Comparison of ENCODE assay signal across 8 cellular contexts in genomic region chr17:18855831-18856624, GRCh38. TPM values are rescaled to one million over a fixed set of nuclear protein-coding genes. Genes with fewer than 3 reads are reported as not detected.
DNase-seq lines count a peak whose midpoint lies in the region; ATAC-seq and TF ChIP-seq lines count a peak whose summit lies in the region.

No MANE protein-coding gene starts in this region.

- H3K4ac ChIP-seq in H9 (ENCODE audit: low read depth, low read length), result no peak overlapping the region

- no peak overlapping the region for H4K5ac ChIP-seq in H9 (ENCODE audit: insufficient read length, low read depth, low read length)

- H3K23me2 ChIP-seq in H9 (ENCODE audit: insufficient read length, low read depth, low read length, poor library complexity, severe bottlenecking), result peaks cover 3% of the 10 kb centered on the region

- H3K36me3 Mint-ChIP-seq in H9 (ENCODE audit: insufficient read depth in 1 of 3, low read depth in 3 of 3) (peaks cover 0 to 15% (median 3%) of the 10 kb centered on the region in 3 experiments; a peak in 1 of 7 replicates), nephron (ENCODE audit: low read depth) (no peaks in the 10 kb centered on the region)

- H2BK120ac ChIP-seq in H9 (ENCODE audit: low read depth, low read length, poor library complexity, severe bottlenecking), result no peak overlapping the region

- no peak overlapping the region for H2BK12ac ChIP-seq in H9 (ENCODE audit: insufficient read length, low read depth, low read length)

- peak; percentile 94 for TF ChIP-seq POLR2A in Raji (IDR thresholded peaks at IDR 0.05; ENCODE audit: insufficient read depth, low read depth, low read length)

- H3K27ac Mint-ChIP-seq in H9, result peak overlapping the region; percentile 84 to 96 (median 85)
- peak overlapping the region; percentile 85 to 95 (median 93) for H3K27ac Mint-ChIP-seq in nephron

- no peak overlapping the region for H3T11ph ChIP-seq in H9 (ENCODE audit: low read length)

- H3K4me1 Mint-ChIP-seq in H9 (peaks cover 17 to 24% of the 10 kb centered on the region in 2 experiments), nephron (peaks cover 35% of the 10 kb centered on the region)

- no peak overlapping the region for H3K18ac ChIP-seq in H9 (ENCODE audit: insufficient read length, low read depth, low read length)

- H3K9ac ChIP-seq in ES-I3 (ENCODE audit: low read depth, low read length) (peak overlapping the region; percentile 64), H9 (ENCODE audit: extremely low read depth, insufficient read length, low read length) (peak overlapping the region; percentile 69)

- no peak overlapping the region for H2BK15ac ChIP-seq in H9 (ENCODE audit: low read depth, low read length)

- H4K91ac ChIP-seq in H9 (ENCODE audit: insufficient read length, low read depth, low read length), result no peak overlapping the region

- H3K23ac ChIP-seq in H9 (ENCODE audit: insufficient read length, low read depth, low read length), result no peak overlapping the region

- no peaks in the 10 kb centered on the region for H3K27me3 ChIP-seq in H9 (ENCODE audit: insufficient read depth, low read length)

- peak overlapping the region; percentile 64 for H3K4me2 ChIP-seq in H9 (ENCODE audit: insufficient read depth, insufficient read length, low read length)

- H3K79me1 ChIP-seq in H9 (ENCODE audit: insufficient read depth, low read depth, low read length, poor library complexity, severe bottlenecking), result peaks cover 6% of the 10 kb centered on the region

- H3K9me3 Mint-ChIP-seq in H9 (no peaks in the 10 kb centered on the region), nephron (no peaks in the 10 kb centered on the region)

- H4K8ac ChIP-seq in H9 (replicated peaks; ENCODE audit: insufficient read length, low read depth, low read length), result no peak overlapping the region

- H3K36me3 ChIP-seq in ES-I3 (ENCODE audit: insufficient read depth, low read length), result no peaks in the 10 kb centered on the region

- no peak overlapping the region for H2AFZ ChIP-seq in H9 (ENCODE audit: low read length)

- no peak overlapping the region for H3K56ac ChIP-seq in H9 (ENCODE audit: insufficient read length, low read depth, low read length)

- H3K27me3 Mint-ChIP-seq in H9 (ENCODE audit: low read depth) (peaks cover 3% of the 10 kb centered on the region; the same call in 1 of the 2 replicates), nephron (ENCODE audit: low read depth) (no peaks in the 10 kb centered on the region)

- H2BK5ac ChIP-seq in H9 (ENCODE audit: insufficient read length, low read length), result no peak overlapping the region

- no peak overlapping the region for H2AK5ac ChIP-seq in H9 (ENCODE audit: insufficient read length, low read length)

- H3K27ac ChIP-seq in H9 (ENCODE audit: insufficient read length, low read depth, low read length), result no peak overlapping the region

- peak overlapping the region; percentile 7; the same call in 1 of the 2 replicates for H3K14ac ChIP-seq in H9 (ENCODE audit: insufficient read depth, low read length)

- peaks cover 9% of the 10 kb centered on the region; the same call in 1 of the 2 replicates for H3K79me2 ChIP-seq in H9 (ENCODE audit: insufficient read depth, low read length)

- H3K4me3 Mint-ChIP-seq in H9, result peak overlapping the region; percentile 95 to 99
- H3K4me3 Mint-ChIP-seq in nephron, result peak overlapping the region; percentile 89 to 94 (median 93)

- no peak overlapping the region for H2BK20ac ChIP-seq in H9 (ENCODE audit: low read depth, low read length, poor library complexity, severe bottlenecking)

- H3K9me3 ChIP-seq in ES-I3 (ENCODE audit: control insufficient read depth, insufficient read depth, low read length), result no peaks in the 10 kb centered on the region
- no peaks in the 10 kb centered on the region for H3K9me3 ChIP-seq in H9 (ENCODE audit: control insufficient read depth, low read depth, low read length)

- H4K20me1 ChIP-seq in H9 (ENCODE audit: control insufficient read depth, insufficient read depth, insufficient read length), result no peaks in the 10 kb centered on the region

- DNase-seq in H9, result peak; percentile 99
- peak; percentile 95 for DNase-seq in M059J (ENCODE audit: low read depth)
- peak; percentile 95 for DNase-seq in activated effector memory CD4-positive, alpha-beta T cell treated with anti-CD3 and anti-CD28 coated beads, Interleukin-2, amount 50 U/mL, for 16 hours
- DNase-seq in fibroblast of the conjunctiva (ENCODE audit: low read depth), result peak; percentile 89
- peak; percentile 86 for DNase-seq in stimulated activated naive CD8-positive, alpha-beta T cell treated with anti-CD3 and anti-CD28 coated beads, Interleukin-15, Interleukin-2, amounts not matched to agents 100 U/mL and 50 U/mL, for 24 hours

- TF ChIP-seq CTCF in H9 (conservative IDR thresholded peaks at IDR 0.05) (no peak), nephron (IDR thresholded peaks at IDR 0.05; ENCODE audit: unreplicated experiment in 3 of 3) (no peak)

- peaks cover 5% of the 10 kb centered on the region; the same call in 1 of the 2 replicates for H3K4me1 ChIP-seq in ES-I3 (ENCODE audit: insufficient read depth, low read length)
- H3K4me1 ChIP-seq in H9 (ENCODE audit: insufficient read depth, low read length), result no peaks in the 10 kb centered on the region

- WGBS in H9 (ENCODE audit: extremely low coverage, insufficient read length, low lambda C conversion rate), result no CpG with 5 or more reads among the region's 31 CpGs

- peak; percentile 91 for ATAC-seq in stimulated activated naive CD8-positive, alpha-beta T cell treated with anti-CD3 and anti-CD28 coated beads, Interleukin-15, Interleukin-2, amounts not matched to agents 100 U/mL and 50 U/mL, for 24 hours

RNA-seq across cellular contexts. Expression of gene PRPSAP2, which starts 1.9 kb away (rescaled TPM):
- 58.0 and 59.7 TPM in 2 replicates for total RNA-seq in H9 (2021)
- 36.6 and 50.3 TPM in 2 replicates for total RNA-seq in M059J (2014; rRNA removed; shearing (Covaris generic))
